In genomic region chr14:23538049-23538718, GRCh38 we compare ENCODE assay signal across 18 cellular contexts. TPM values are rescaled to one million over a fixed set of nuclear protein-coding genes. Genes with fewer than 3 reads are reported as not detected.
DNase-seq lines count a peak whose midpoint lies in the region; ATAC-seq and TF ChIP-seq lines count a peak whose summit lies in the region.
"Had no signal": no experiment of that assay in that cellular context is flagged by ENCODE, and none has a peak within 500 bp of the region (broad histone marks: within the 10 kb centered on the region; RNA-seq: fewer than 3 reads in every experiment).

No MANE protein-coding gene starts in this region.

- H2AFZ ChIP-seq in Karpas-422 (ENCODE audit: low read length) (no peak overlapping the region), neural cell (ENCODE audit: low read depth, low read length) (no peak overlapping the region)
- H2AFZ ChIP-seq: hepatocyte had no signal

- H3K4me2 ChIP-seq in Karpas-422 (ENCODE audit: low read depth, low read length, poor library complexity, severe bottlenecking) (peak overlapping the region; percentile 56), neural cell (ENCODE audit: low read length) (peak overlapping the region; percentile 63)
- H3K4me2 ChIP-seq: hepatocyte had no signal

- no peak for DNase-seq in Karpas-422
- no peak for DNase-seq in endodermal cell
- DNase-seq in left lobe of liver (ENCODE audit: low spot score), result no peak
- DNase-seq in left cardiac atrium, result no peak
- DNase-seq in HCEC 1CT, result no peak
- DNase-seq: activated CD4-positive, alpha-beta T cell treated with anti-CD3 and anti-CD28 coated beads for 36 hours; activated gamma-delta T cell; NCI-H1417 treated with DMSO at 0.1 percent for 48 hours; transverse colon had no signal

- peaks cover 28% of the 10 kb centered on the region for H3K4me1 Mint-ChIP-seq in endodermal cell
- H3K4me1 Mint-ChIP-seq: activated CD4-positive, alpha-beta T cell treated with anti-CD3 and anti-CD28 coated beads for 36 hours had no signal

- intact Hi-C loops in left cardiac atrium (cut with DNase I), result no loop called here

- H4K20me1 ChIP-seq in Karpas-422 (ENCODE audit: insufficient read depth, low read depth, low read length) (no peaks in the 10 kb centered on the region), neural cell (ENCODE audit: insufficient read depth) (no peaks in the 10 kb centered on the region)

- H3K79me2 ChIP-seq in Karpas-422 (ENCODE audit: low read length), result no peaks in the 10 kb centered on the region
- peaks cover 5% of the 10 kb centered on the region for H3K79me2 ChIP-seq in neural cell (replicated peaks; ENCODE audit: insufficient read depth, low read length)
- H3K79me2 ChIP-seq: hepatocyte had no signal

- TF ChIP-seq CTCF in endodermal cell (conservative IDR thresholded peaks at IDR 0.05) (no peak), neural cell (IDR thresholded peaks at IDR 0.05; ENCODE audit: poor library complexity, severe bottlenecking) (no peak)

- H3F3A ChIP-seq in neural cell (ENCODE audit: insufficient read depth, low read length, poor library complexity, severe bottlenecking), result no peaks in the 10 kb centered on the region

- TF ChIP-seq RAD21 in neural cell (conservative IDR thresholded peaks at IDR 0.05), result no peak

- H3K27me3 ChIP-seq in Karpas-422 (ENCODE audit: low read length) (no peaks in the 10 kb centered on the region), endodermal cell (ENCODE audit: control insufficient read depth, insufficient read depth, low read length, poor library complexity, severe bottlenecking) (no peaks in the 10 kb centered on the region), neural cell (ENCODE audit: insufficient read depth, low read depth, low read length) (no peaks in the 10 kb centered on the region)
- H3K27me3 ChIP-seq: hepatocyte, spleen, transverse colon had no signal

- no peaks in the 10 kb centered on the region for H3K27me3 Mint-ChIP-seq in endodermal cell (ENCODE audit: insufficient read depth)
- H3K27me3 Mint-ChIP-seq: activated CD4-positive, alpha-beta T cell treated with anti-CD3 and anti-CD28 coated beads for 36 hours; progenitor cell of endocrine pancreas; stimulated activated memory B cell treated with anti-CD40 and anti-IgM and Interleukin-4, amounts not matched to agents 10 μg/mL and 1 μg/mL and 100 μg/mL, for 72 hours had no signal

- H3K4me3 Mint-ChIP-seq in endodermal cell, result peak overlapping the region; percentile 57
- H3K4me3 Mint-ChIP-seq: activated CD4-positive, alpha-beta T cell treated with anti-CD3 and anti-CD28 coated beads for 36 hours; stimulated activated memory B cell treated with anti-CD40 and anti-IgM and Interleukin-4, amounts not matched to agents 10 μg/mL and 1 μg/mL and 100 μg/mL, for 72 hours had no signal

- no peaks in the 10 kb centered on the region for H3K9me3 Mint-ChIP-seq in endodermal cell
- H3K9me3 Mint-ChIP-seq: stimulated activated memory B cell treated with anti-CD40 and anti-IgM and Interleukin-4, amounts not matched to agents 10 μg/mL and 1 μg/mL and 100 μg/mL, for 72 hours had no signal

- no peaks in the 10 kb centered on the region for H3K9me3 ChIP-seq in Karpas-422 (ENCODE audit: low read length)
- H3K9me3 ChIP-seq in endodermal cell (ENCODE audit: control insufficient read depth, low read length), result no peaks in the 10 kb centered on the region
- no peaks in the 10 kb centered on the region for H3K9me3 ChIP-seq in neural cell (ENCODE audit: low read length)
- H3K9me3 ChIP-seq: spleen, transverse colon had no signal

- no peak overlapping the region for H3K9ac ChIP-seq in Karpas-422 (ENCODE audit: low read length)
- no peak overlapping the region for H3K9ac ChIP-seq in endodermal cell (ENCODE audit: extremely low read depth, low read length, poor library complexity, severe bottlenecking)
- H3K9ac ChIP-seq in neural cell (ENCODE audit: low read length), result peak overlapping the region; percentile 62

- H3K9me2 ChIP-seq in Karpas-422 (replicated peaks; ENCODE audit: insufficient read depth, low read length) (no peaks in the 10 kb centered on the region), neural cell (ENCODE audit: insufficient read depth, low read length) (no peaks in the 10 kb centered on the region)

- H3K4me3 ChIP-seq in Karpas-422 (ENCODE audit: low read length) (no peak overlapping the region), endodermal cell (ENCODE audit: low read length) (no peak overlapping the region), neural cell (ENCODE audit: low read length) (peak overlapping the region; percentile 54)
- H3K4me3 ChIP-seq: hepatocyte, spleen, transverse colon had no signal

- no peak for TF ChIP-seq EP300 in neural cell (conservative IDR thresholded peaks at IDR 0.05; ENCODE audit: poor library complexity, severe bottlenecking)

- peak overlapping the region; percentile 90 for H3K27ac Mint-ChIP-seq in endodermal cell
- H3K27ac Mint-ChIP-seq: activated CD4-positive, alpha-beta T cell treated with anti-CD3 and anti-CD28 coated beads for 36 hours; progenitor cell of endocrine pancreas; stimulated activated memory B cell treated with anti-CD40 and anti-IgM and Interleukin-4, amounts not matched to agents 10 μg/mL and 1 μg/mL and 100 μg/mL, for 72 hours had no signal

- H3K27ac ChIP-seq in Karpas-422 (ENCODE audit: low read length) (no peak overlapping the region), endodermal cell (ENCODE audit: low read depth, low read length) (peak overlapping the region; percentile 0), neural cell (ENCODE audit: low read length) (peak overlapping the region; percentile 91)
- H3K27ac ChIP-seq: hepatocyte, transverse colon had no signal

- WGBS in endodermal cell (ENCODE audit: insufficient coverage in 1 of 2, insufficient read length in 1 of 2), 2 experiments, result 26 to 28% methylated on average over 6 to 10 of the region's 10 CpGs

- no peaks in the 10 kb centered on the region for H3K36me3 ChIP-seq in Karpas-422 (ENCODE audit: insufficient read depth, low read length)
- peaks cover 3% of the 10 kb centered on the region for H3K36me3 ChIP-seq in endodermal cell (ENCODE audit: control insufficient read depth, insufficient read depth, low read length)
- no peaks in the 10 kb centered on the region for H3K36me3 ChIP-seq in neural cell (ENCODE audit: insufficient read depth, low read length)
- H3K36me3 ChIP-seq: transverse colon had no signal

- ATAC-seq in left lobe of liver, result no peak
- ATAC-seq in left cardiac atrium, result no peak
- ATAC-seq: activated CD4-positive, alpha-beta T cell treated with anti-CD3 and anti-CD28 coated beads for 36 hours; HCT116; Panc1; stimulated activated memory B cell treated with anti-CD40 and anti-IgM and Interleukin-4, amounts not matched to agents 10 μg/mL and 1 μg/mL and 100 μg/mL, for 72 hours had no signal

- H3K36me3 Mint-ChIP-seq in endodermal cell (ENCODE audit: low read depth), result peaks cover 10% of the 10 kb centered on the region
- H3K36me3 Mint-ChIP-seq: stimulated activated memory B cell treated with anti-CD40 and anti-IgM and Interleukin-4, amounts not matched to agents 10 μg/mL and 1 μg/mL and 100 μg/mL, for 72 hours had no signal

- H3K4me1 ChIP-seq in Karpas-422 (ENCODE audit: low read length) (peaks cover 34% of the 10 kb centered on the region), endodermal cell (ENCODE audit: control insufficient read depth, insufficient read depth, low read length) (peaks cover 12% of the 10 kb centered on the region)

TF ChIP-seq in neural cell, 6 proteins besides CTCF, POLR2A, EP300 and RAD21:
- TF ChIP-seq TAF1 (IDR thresholded peaks at IDR 0.05; ENCODE audit: low read depth), result no peak
- no peak for TF ChIP-seq MXI1 (conservative IDR thresholded peaks at IDR 0.05; ENCODE audit: poor library complexity, severe bottlenecking)
- no peak for TF ChIP-seq EZH2 (IDR thresholded peaks at IDR 0.05; ENCODE audit: borderline replicate concordance, insufficient read depth, low read length, poor library complexity, severe bottlenecking)
- no peak for TF ChIP-seq SMC3 (conservative IDR thresholded peaks at IDR 0.05; ENCODE audit: poor library complexity)
- no peak for TF ChIP-seq POLR2AphosphoS5 (IDR thresholded peaks at IDR 0.05)
TF ChIP-seq in neural cell: peak in this region for 0.

RNA-seq across cellular contexts. Expression of gene ZFHX2, which starts 13.4 kb away (rescaled TPM):
- total RNA-seq in Karpas-422 (2014; rRNA removed; shearing (Covaris generic); ENCODE audit: low replicate concordance), result 0.07 and 0.32 TPM in 2 replicates
- total RNA-seq in endodermal cell (10 to 100 TPM; 12.8 to 15.4 TPM), left lobe of liver (0.81 TPM), left cardiac atrium (1 to 10 TPM in 1 of 2 donors, under 1 TPM in 1; 0.89 to 1.3 TPM)
- 15.2 TPM for polyA plus RNA-seq in endodermal cell (2013, experiment 1 of 2)
- 13.2 TPM for polyA plus RNA-seq in endodermal cell (2013, experiment 2 of 2)
- polyA plus RNA-seq in neural cell, result 0.72 and 1.7 TPM in 2 replicates
- polyA minus RNA-seq in neural cell, result 5.4 and 13.0 TPM in 2 replicates
- total RNA-seq: SK-MEL-5 had no signal

RNA-seq across cellular contexts. Expression of gene THTPA, which starts 17.9 kb away (rescaled TPM):
- 16.2 and 57.5 TPM in 2 replicates for total RNA-seq in Karpas-422 (2014; rRNA removed; shearing (Covaris generic); ENCODE audit: low replicate concordance)
- total RNA-seq in endodermal cell (10 to 100 TPM; 13.0 to 17.0 TPM), left lobe of liver (11.1 TPM), left cardiac atrium (10 to 100 TPM; 17.3 to 18.9 TPM)
- polyA plus RNA-seq in endodermal cell (2013, experiment 1 of 2), result 17.3 TPM
- 15.7 TPM for polyA plus RNA-seq in endodermal cell (2013, experiment 2 of 2)
- polyA plus RNA-seq in neural cell, result 51.3 and 58.2 TPM in 2 replicates
- 25.8 and 37.0 TPM in 2 replicates for polyA minus RNA-seq in neural cell

RNA-seq across cellular contexts. Expression of gene AP1G2, which starts 29.4 kb away (rescaled TPM):
- total RNA-seq in Karpas-422 (2014; rRNA removed; shearing (Covaris generic); ENCODE audit: low replicate concordance), result 207 and 248 TPM in 2 replicates
- total RNA-seq in endodermal cell (100 to 1,000 TPM; 203 to 209 TPM), left lobe of liver (19.3 TPM), left cardiac atrium (10 to 100 TPM; 16.5 to 32.3 TPM)
- 85.8 TPM for polyA plus RNA-seq in endodermal cell (2013, experiment 1 of 2)
- 69.8 TPM for polyA plus RNA-seq in endodermal cell (2013, experiment 2 of 2)
- polyA plus RNA-seq in neural cell, result 127 and 163 TPM in 2 replicates
- polyA minus RNA-seq in neural cell, result 46.5 and 53.4 TPM in 2 replicates

RNA-seq across cellular contexts. Expression of gene JPH4, which starts 40.4 kb away (rescaled TPM):
- total RNA-seq in Karpas-422 (2014; rRNA removed; shearing (Covaris generic); ENCODE audit: low replicate concordance), result 0.29 TPM in 1 of 2 replicates, not detected in the other
- total RNA-seq in endodermal cell (under 1 TPM; 0.18 to 0.91 TPM), left lobe of liver (0.10 TPM), left cardiac atrium (under 1 TPM; 0.24 to 0.68 TPM)
- polyA plus RNA-seq in endodermal cell (2013, experiment 1 of 2), result 13.1 TPM
- polyA plus RNA-seq in endodermal cell (2013, experiment 2 of 2), result 12.8 TPM
- polyA plus RNA-seq in neural cell, result 68.2 and 76.9 TPM in 2 replicates
- 59.4 and 60.7 TPM in 2 replicates for polyA minus RNA-seq in neural cell
- total RNA-seq: activated CD4-positive, alpha-beta T cell treated with anti-CD3 and anti-CD28 coated beads for 36 hours; myocyte; progenitor cell of endocrine pancreas; SK-MEL-5 had no signal
